9 cellular contexts compared by ENCODE assay signal in the genomic region with DNA sequence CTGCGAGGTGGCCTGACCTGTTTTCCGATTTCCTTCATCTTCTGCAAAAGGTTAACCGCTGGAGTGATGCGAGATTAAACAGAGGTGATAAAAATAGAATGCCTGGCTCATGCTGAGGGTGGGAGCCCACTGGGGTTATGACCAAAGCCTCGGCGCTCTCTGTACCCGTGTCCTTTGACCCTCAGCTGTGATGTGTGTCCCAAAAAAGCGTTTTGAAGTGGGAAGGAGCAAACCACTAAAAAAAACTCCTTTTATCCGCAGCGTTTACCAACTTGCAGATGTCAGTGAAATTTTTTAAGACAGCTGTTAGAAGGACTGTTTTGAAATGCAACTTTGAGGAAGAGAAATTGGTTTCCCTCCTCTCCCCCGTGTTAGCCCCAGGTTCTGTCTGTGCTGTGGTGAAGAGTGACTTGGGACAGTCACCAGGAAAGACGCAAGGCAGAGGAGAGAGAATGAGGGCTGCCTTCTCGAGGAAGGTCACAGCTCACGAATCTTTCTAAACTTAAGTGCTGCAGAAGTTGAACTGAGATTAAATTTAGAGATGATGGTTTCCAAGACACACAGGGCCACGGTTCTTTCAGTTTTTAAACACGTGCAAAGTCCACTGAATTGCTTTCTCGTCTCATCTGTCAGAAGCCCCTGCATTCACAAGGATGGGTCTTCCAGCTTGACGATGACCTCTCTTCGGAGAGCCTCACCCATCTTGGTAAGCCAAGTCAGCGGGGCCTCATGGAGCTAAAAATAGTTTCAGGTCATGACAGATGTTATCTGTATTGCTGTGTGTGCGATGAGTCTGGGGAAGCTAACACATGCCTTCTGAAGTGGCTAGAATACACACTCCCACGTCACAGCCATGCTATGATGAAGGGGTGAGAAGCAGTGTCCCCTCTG. TPM values are rescaled to one million over a fixed set of nuclear protein-coding genes. Genes with fewer than 3 reads are reported as not detected.
DNase-seq lines count a peak whose midpoint lies in the region; ATAC-seq, FAIRE-seq and TF ChIP-seq lines count a peak whose summit lies in the region.
"Had no signal": no experiment of that assay in that cellular context is flagged by ENCODE, and none has a peak within 500 bp of the region (broad histone marks: within the 10 kb centered on the region; RNA-seq: fewer than 3 reads in every experiment).

No MANE protein-coding gene starts in this region.

- TF ChIP-seq POLR2A in HepG2 (IDR thresholded peaks at IDR 0.05; ENCODE audit: insufficient read depth in 1 of 2, low read depth in 2 of 2, low read length in 2 of 2) (no peak), right lobe of liver (IDR thresholded peaks at IDR 0.05) (no peak), vagina (IDR thresholded peaks at IDR 0.05) (no peak)

- FAIRE-seq in HepG2 (lab: Jason Lieb, UNC): no peak

- H3K4me3 ChIP-seq in HepG2 (replicated peaks in 1 of 3; ENCODE audit: insufficient read depth in 1 of 3, low read depth in 2 of 3, low read length in 3 of 3) (no peak overlapping the region), right lobe of liver (no peak overlapping the region), stomach smooth muscle (ENCODE audit: low read length in 2 of 2) (no peak overlapping the region), vagina (no peak overlapping the region)
- peak overlapping the region; percentile 5 for H3K4me3 ChIP-seq in effector memory CD4-positive, alpha-beta T cell (ENCODE audit: insufficient read depth, low read depth, low read length, poor library complexity, severe bottlenecking)

- TSS peak; percentile 15 for BruUV-seq in HepG2 (replicated peaks; lab: Mats Ljungman, UMichigan)

- H3K36me3 Mint-ChIP-seq in activated CD4-positive, alpha-beta T cell treated with anti-CD3 and anti-CD28 coated beads, Interleukin-2, amount 10 ng/mL, durations not matched to agents 7 days and 5 days (ENCODE audit: low read depth): peaks cover 4% of the 10 kb centered on the region

- POLR2A ChIA-PET in HepG2 (lab: Yijun Ruan, JAX): no interaction called here
- POLR2A ChIA-PET in activated CD4-positive, alpha-beta T cell treated with anti-CD3 and anti-CD28 coated beads, Interleukin-2, amount 10 ng/mL, durations not matched to agents 7 days and 5 days (lab: Charles Lee): interaction anchor here (1.4 kb wide), 1 partner anchor 17 kb away, joined by 3 read pairs; no protein-coding TSS in a partner anchor

- H3K36me3 ChIP-seq in HepG2 (replicated peaks in 1 of 2; ENCODE audit: control insufficient read depth in 1 of 2, insufficient read depth in 2 of 2, low read length in 2 of 2) (peaks cover 2 to 11% of the 10 kb centered on the region in 2 experiments; a peak in 2 of 5 replicates), right lobe of liver (no peaks in the 10 kb centered on the region), stomach smooth muscle (ENCODE audit: control insufficient read depth in 2 of 2, insufficient read depth in 2 of 2, low read length in 2 of 2) (peaks cover 0 to 3% of the 10 kb centered on the region in 2 donors), vagina (peaks cover 0 to 5% of the 10 kb centered on the region in 2 donors)
- H3K36me3 ChIP-seq in effector memory CD4-positive, alpha-beta T cell (ENCODE audit: control insufficient read depth, insufficient read depth, low read length): no peaks in the 10 kb centered on the region

- no peaks in the 10 kb centered on the region for H3K9me3 Mint-ChIP-seq in activated CD4-positive, alpha-beta T cell treated with anti-CD3 and anti-CD28 coated beads, Interleukin-2, amount 10 ng/mL, durations not matched to agents 7 days and 5 days

- no peaks in the 10 kb centered on the region for H3K27me3 ChIP-seq in HepG2 (ENCODE audit: control insufficient read depth in 1 of 2, insufficient read depth in 2 of 2, low read length in 2 of 2)
- no peaks in the 10 kb centered on the region for H3K27me3 ChIP-seq in right lobe of liver
- no peaks in the 10 kb centered on the region for H3K27me3 ChIP-seq in effector memory CD4-positive, alpha-beta T cell (replicated peaks; ENCODE audit: control insufficient read depth, insufficient read depth, low read length, poor library complexity, severe bottlenecking)
- H3K27me3 ChIP-seq in stomach smooth muscle (ENCODE audit: control insufficient read depth in 1 of 2, insufficient read depth in 2 of 2, low read length in 2 of 2): no peaks in the 10 kb centered on the region
- H3K27me3 ChIP-seq in vagina: no peaks in the 10 kb centered on the region

- H3K9me3 ChIP-seq in HepG2 (ENCODE audit: low read length) (no peaks in the 10 kb centered on the region), right lobe of liver (no peaks in the 10 kb centered on the region), stomach smooth muscle (ENCODE audit: control insufficient read depth in 2 of 2, low read length in 2 of 2) (no peaks in the 10 kb centered on the region), vagina (no peaks in the 10 kb centered on the region)
- no peaks in the 10 kb centered on the region for H3K9me3 ChIP-seq in effector memory CD4-positive, alpha-beta T cell (ENCODE audit: control insufficient read depth, low read length)

- H3K79me2 ChIP-seq in HepG2 (ENCODE audit: insufficient read depth, low read length): no peaks in the 10 kb centered on the region

- 86% methylated on average over 20 of the region's 22 CpGs for WGBS in HepG2 (ENCODE audit: low lambda C conversion rate)
- 70% methylated on average over 22 of the region's 22 CpGs for WGBS in right lobe of liver (ENCODE audit: insufficient coverage, low coverage, low lambda C conversion rate, missing lambda C conversion rate)

- H3K27ac ChIP-seq in HepG2 (ENCODE audit: extremely low read length, insufficient read depth, low read length) (no peak overlapping the region), right lobe of liver (no peak overlapping the region), stomach smooth muscle (ENCODE audit: low read length) (peak overlapping the region; percentile 69), vagina (no peak overlapping the region)
- no peak overlapping the region for H3K27ac ChIP-seq in effector memory CD4-positive, alpha-beta T cell (ENCODE audit: insufficient read depth, low read length, poor library complexity, severe bottlenecking)

- H3K4me1 ChIP-seq in HepG2 (ENCODE audit: insufficient read depth, low read length): 0 out of 2 replicates have a peak, but pooled peaks cover under 1% of the 10 kb centered on the region
- no peaks in the 10 kb centered on the region for H3K4me1 ChIP-seq in right lobe of liver
- H3K4me1 ChIP-seq in effector memory CD4-positive, alpha-beta T cell (ENCODE audit: control insufficient read depth, insufficient read depth, low read length, poor library complexity, severe bottlenecking): peaks cover 41% of the 10 kb centered on the region
- peaks cover 28% of the 10 kb centered on the region for H3K4me1 ChIP-seq in stomach smooth muscle (ENCODE audit: control insufficient read depth, insufficient read depth, low read length)
- H3K4me1 ChIP-seq in vagina: peaks cover 16% of the 10 kb centered on the region

- in situ Hi-C loops in HepG2 (cut with HindIII; ENCODE audit: extremely low pct_ligation_motif_present, low pct_unique_long_range_greater_than_20kb): no loop called here

- no peak for TF ChIP-seq EP300 in HepG2 (IDR thresholded peaks at IDR 0.05; ENCODE audit: low read depth in 2 of 2, low read length in 2 of 2)
- no peak for TF ChIP-seq EP300 in HepG2 (CRISPR knock-in tag; IDR thresholded peaks at IDR 0.05; ENCODE audit: borderline replicate concordance)

- TF ChIP-seq RAD21 in HepG2 (CRISPR knock-in tag; IDR thresholded peaks at IDR 0.05): no peak

- no peak for TF ChIP-seq CTCF in HepG2 (CRISPR knock-in tag; IDR thresholded peaks at IDR 0.05)
- TF ChIP-seq CTCF in right lobe of liver (IDR thresholded peaks at IDR 0.05): no peak
- no peak for TF ChIP-seq CTCF in vagina (IDR thresholded peaks at IDR 0.05)

- no peak overlapping the region for H2AFZ ChIP-seq in HepG2 (ENCODE audit: low read length)

- intact Hi-C loops in HepG2 (cut with micrococcal nuclease; ENCODE audit: unreplicated experiment) (no loop called here), right lobe of liver (cut with DNase I) (no loop called here), vagina (cut with DNase I) (loop anchor here (10.0 kb wide), 1 partner anchor 1691 kb away; no protein-coding TSS in a partner anchor)

- peak overlapping the region; percentile 27 for H3K4me3 Mint-ChIP-seq in activated CD4-positive, alpha-beta T cell treated with anti-CD3 and anti-CD28 coated beads, Interleukin-2, amount 10 ng/mL, durations not matched to agents 7 days and 5 days

- H3K9ac ChIP-seq in HepG2 (ENCODE audit: insufficient read depth, low read depth, low read length): no peak overlapping the region
- H3K9ac ChIP-seq in stomach smooth muscle (ENCODE audit: low read length in 2 of 2): no peak overlapping the region

- peaks cover 86% of the 10 kb centered on the region for H3K4me1 Mint-ChIP-seq in activated CD4-positive, alpha-beta T cell treated with anti-CD3 and anti-CD28 coated beads, Interleukin-2, amount 10 ng/mL, durations not matched to agents 7 days and 5 days

- no peaks in the 10 kb centered on the region for H4K20me1 ChIP-seq in HepG2 (ENCODE audit: insufficient read depth, low read length)

- DNase-seq in HepG2 (ENCODE audit: low spot score) (no peak), right lobe of liver (no peak), H4 (ENCODE audit: low spot score) (no peak), vagina (ENCODE audit: extremely low spot score in 2 of 2) (no peak)
- DNase-seq in activated CD4-positive, alpha-beta T cell treated with anti-CD3 and anti-CD28 coated beads, Interleukin-2, amount 10 ng/mL, durations not matched to agents 7 days and 5 days: peak; percentile 69
- peak in 2 of 3 donors; percentile 21 to 44 for DNase-seq in effector memory CD4-positive, alpha-beta T cell

- no peak overlapping the region for H3K4me2 ChIP-seq in HepG2 (ENCODE audit: low read depth, low read length)

- no peak for ATAC-seq in HepG2
- ATAC-seq in right lobe of liver: no peak
- ATAC-seq in GM18870 (IDR thresholded peaks at IDR 0.05; ENCODE audit: unreplicated experiment): no peak

- peaks cover 7% of the 10 kb centered on the region for H3K27me3 Mint-ChIP-seq in activated CD4-positive, alpha-beta T cell treated with anti-CD3 and anti-CD28 coated beads, Interleukin-2, amount 10 ng/mL, durations not matched to agents 7 days and 5 days

- CTCF ChIA-PET in HepG2 (lab: Yijun Ruan, JAX; ENCODE audit: low intra/inter-chr PET ratio, low total read pairs): no interaction called here
- CTCF ChIA-PET in activated CD4-positive, alpha-beta T cell treated with anti-CD3 and anti-CD28 coated beads, Interleukin-2, amount 10 ng/mL, durations not matched to agents 7 days and 5 days (lab: Charles Lee): interaction anchor here (0.5 to 4.4 kb wide), 6 partner anchors 9 to 107 kb away, joined by 3 to 21 read pairs (median 4); no protein-coding TSS in a partner anchor

- peak overlapping the region; percentile 86 for H3K27ac Mint-ChIP-seq in activated CD4-positive, alpha-beta T cell treated with anti-CD3 and anti-CD28 coated beads, Interleukin-2, amount 10 ng/mL, durations not matched to agents 7 days and 5 days

RNA-seq across cellular contexts. Expression of a gene that starts 27.6 kb away (rescaled TPM):
- total RNA-seq in HepG2 (2016; rRNA removed; fragmentation: Illumina TruSeq; extraction: Trizol) (not detected in 2 replicates), right lobe of liver (1 to 10 TPM in 4 of 6 experiments, under 1 TPM in 1, not detected in 1; 0.42 to 5.8 (median 1.4) TPM), vagina (1.2 TPM)
- total RNA-seq in HepG2 (2016; cell fraction: cytosol; rRNA removed; fragmentation: Illumina TruSeq; extraction: Trizol; ENCODE audit: low read depth): not detected in 2 replicates
- not detected in 2 replicates for total RNA-seq in HepG2 (2016; cell fraction: insoluble cytoplasmic fraction; rRNA removed; fragmentation: Illumina TruSeq; extraction: Trizol)
- total RNA-seq in HepG2 (2016; cell fraction: membrane; rRNA removed; fragmentation: Illumina TruSeq; extraction: Trizol): not detected in 2 replicates
- not detected in 2 replicates for total RNA-seq in HepG2 (2016; cell fraction: nucleus; rRNA removed; fragmentation: Illumina TruSeq; extraction: Trizol)
- polyA plus RNA-seq in HepG2 (2011; rRNA removed): 0.03 TPM in 1 of 2 replicates, not detected in the other
- polyA plus RNA-seq in HepG2 (2011; cell fraction: cytosol; rRNA removed): 0.01 and 0.04 TPM in 2 replicates
- 0.18 and 0.26 TPM in 2 replicates for polyA plus RNA-seq in HepG2 (2011; cell fraction: nucleus; rRNA removed)
- polyA plus RNA-seq in HepG2 (2012): 0.05 and 0.07 TPM in 2 replicates
- polyA plus RNA-seq in HepG2 (2016; cell fraction: cytosol; fragmentation: Illumina TruSeq; extraction: Trizol; ENCODE audit: low read depth): not detected in 2 replicates
- not detected in 2 replicates for polyA plus RNA-seq in HepG2 (2016; cell fraction: insoluble cytoplasmic fraction; fragmentation: Illumina TruSeq; extraction: Trizol; ENCODE audit: low read depth)
- not detected in 2 replicates for polyA plus RNA-seq in HepG2 (2016; cell fraction: membrane; fragmentation: Illumina TruSeq; extraction: Trizol; ENCODE audit: low read depth)
- not detected in 2 replicates for polyA plus RNA-seq in HepG2 (2016; cell fraction: nucleus; fragmentation: Illumina TruSeq; extraction: Trizol; ENCODE audit: insufficient read depth, low read depth)
- 0.30 and 0.84 TPM in 2 replicates for polyA minus RNA-seq in HepG2 (2011; rRNA and poly(A)+ RNA removed; ENCODE audit: low replicate concordance)
- not detected in 2 replicates for polyA minus RNA-seq in HepG2 (2011; cell fraction: cytosol; rRNA and poly(A)+ RNA removed)
- 0.13 TPM in 1 of 2 replicates, not detected in the other for polyA minus RNA-seq in HepG2 (2011; cell fraction: nucleus; rRNA and poly(A)+ RNA removed)
- under 1 TPM; 0.05 to 0.08 TPM for total RNA-seq in activated CD4-positive, alpha-beta T cell treated with anti-CD3 and anti-CD28 coated beads, Interleukin-2, amount 10 ng/mL, durations not matched to agents 7 days and 5 days
- total RNA-seq in H4 (2014; rRNA removed; shearing (Covaris generic)): not detected in 2 replicates
- total RNA-seq: NCI-H460 had no signal

Comparison
In these comparisons a context has a peak if more than half of its experiments do, and no peak if none do; other contexts are left out.
1. DNase-seq: peak in activated CD4-positive, alpha-beta T cell treated with anti-CD3 and anti-CD28 coated beads, Interleukin-2, amount 10 ng/mL, durations not matched to agents 7 days and 5 days (single experiment) and effector memory CD4-positive, alpha-beta T cell (2 of 3); none in HepG2 (single experiment), right lobe of liver (0 of 3), H4 (single experiment) and vagina (0 of 2).